1 cellular context compared by ENCODE assay signal in genomic region chr2:202375611-202376408, GRCh38.
TF ChIP-seq lines count a peak whose summit lies in the region.

Gene BMPR2, plus strand, starts transcription at chr2:202376327. Its CDS starts 1,148 bp downstream, at chr2:202377475.

TF ChIP-seq in IMR-90, 13 proteins besides CTCF, POLR2A, EP300 and RAD21 (continued from another document):
- TF ChIP-seq MAZ (IDR thresholded peaks at IDR 0.05; ENCODE audit: borderline replicate concordance, low read depth, low read length): peak; percentile 78; the same call in 1 of the 2 replicates
